8 cellular contexts compared by ENCODE assay signal in genomic region chr11:128506999-128507591, GRCh38.
DNase-seq lines count a peak whose midpoint lies in the region; TF ChIP-seq lines count a peak whose summit lies in the region.

No MANE protein-coding gene starts in this region.

- H3K4me3 ChIP-seq in GM12864 (ENCODE audit: low read depth, low read length) (peak overlapping the region; percentile 18), adrenal gland (peak overlapping the region in 1 of 4 donors; percentile 31), iPS-15b (ENCODE audit: low read depth, low read length) (peak overlapping the region; percentile 26), skin epidermis (peak overlapping the region in 4 of 7 experiments; percentile 13 to 29 (median 18))

- no peaks in the 10 kb centered on the region for H3K36me3 ChIP-seq in adrenal gland (replicated peaks in 1 of 2)
- no peaks in the 10 kb centered on the region for H3K36me3 ChIP-seq in iPS-15b (ENCODE audit: control insufficient read depth, insufficient read depth, low read length)

- no peaks in the 10 kb centered on the region for H3K9me3 ChIP-seq in adrenal gland (replicated peaks in 1 of 3)
- H3K9me3 ChIP-seq in iPS-15b (ENCODE audit: control insufficient read depth, insufficient read depth, low read length) = no peaks in the 10 kb centered on the region

- H3K27me3 ChIP-seq in adrenal gland = no peaks in the 10 kb centered on the region
- H3K27me3 ChIP-seq in iPS-15b (ENCODE audit: control insufficient read depth, insufficient read depth, low read length) = no peaks in the 10 kb centered on the region

- 14 to 18% (median 15%) methylated on average over 11 to 12 of the region's 12 CpGs for WGBS in adrenal gland, 4 donors

- TF ChIP-seq POLR2A in adrenal gland (IDR thresholded peaks at IDR 0.05) = peak in 1 of 2 donors; percentile 87

- peaks cover 27 to 68% of the 10 kb centered on the region in 2 donors for H3K4me1 ChIP-seq in adrenal gland (replicated peaks in 1 of 2)
- peaks cover 11% of the 10 kb centered on the region for H3K4me1 ChIP-seq in iPS-15b (ENCODE audit: control insufficient read depth, insufficient read depth, low read length)

- H3K9ac ChIP-seq in iPS-15b (ENCODE audit: low read depth, low read length) = no peak overlapping the region

- DNase-seq in GM12864 (ENCODE audit: low read depth) (no peak), NCI-H510A (lab: John Stamatoyannopoulos, UW) (peak; percentile 65), adrenal gland (peak in 6 of 7 donors; percentile 66 to 90 (median 83)), NCI-H1105 treated with DMSO at 0.1 percent for 48 hours (lab: John Stamatoyannopoulos, UW) (no peak), COLO829 (ENCODE audit: low spot score) (no peak), Ammon's horn (ENCODE audit: low spot score) (no peak)

- intact Hi-C loops in adrenal gland (cut with DNase I) = no loop called here

- TF ChIP-seq CTCF in GM12864 (IDR thresholded peaks at IDR 0.05; ENCODE audit: low read depth, low read length, missing control alignments) = no peak
- no peak for TF ChIP-seq CTCF in adrenal gland (IDR thresholded peaks at IDR 0.05)

- H3K27ac ChIP-seq in adrenal gland (peak overlapping the region in 4 of 5 donors; percentile 30 to 85 (median 66)), skin epidermis (peak overlapping the region; percentile 13 to 83 (median 69))

Comparison
In these comparisons a context has a peak if more than half of its experiments do, and no peak if none do; other contexts are left out.
1. DNase-seq: peak in NCI-H510A (single experiment) and adrenal gland (6 of 7); none in GM12864 (single experiment), NCI-H1105 treated with DMSO at 0.1 percent for 48 hours (single experiment), COLO829 (single experiment) and Ammon's horn (single experiment).